In the genomic region with DNA sequence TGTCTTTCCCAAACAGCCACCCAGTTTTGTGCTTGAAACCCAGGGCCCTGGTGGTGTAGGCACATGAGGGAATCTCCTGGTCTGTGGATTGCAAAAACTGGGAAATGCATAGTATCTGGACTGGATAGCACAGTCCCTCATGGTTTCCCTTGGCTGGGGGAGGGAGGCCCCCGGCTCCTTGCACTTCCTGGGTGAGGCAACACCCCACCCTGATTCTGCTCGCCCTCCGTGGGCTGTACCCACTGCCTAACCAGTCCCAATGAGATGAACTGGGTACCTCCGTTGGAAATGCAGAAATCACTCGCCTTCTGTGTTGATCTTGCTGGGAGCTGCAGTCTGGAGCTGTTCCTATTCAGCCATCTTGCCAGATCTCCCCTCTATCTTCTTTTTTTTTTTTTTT, we compare ENCODE assay signal across 1 cellular context. TPM values are rescaled to one million over a fixed set of nuclear protein-coding genes. Genes with fewer than 3 reads are reported as not detected.
"Had no signal": no experiment of that assay in that cellular context is flagged by ENCODE, and none has a peak within 500 bp of the region (broad histone marks: within the 10 kb centered on the region; RNA-seq: fewer than 3 reads in every experiment).

No MANE protein-coding gene starts in this region.

RNA-seq across cellular contexts. Expression of a gene that starts 19.0 kb away (rescaled TPM):
- total RNA-seq: cardiac muscle cell had no signal
